In the genomic region with DNA sequence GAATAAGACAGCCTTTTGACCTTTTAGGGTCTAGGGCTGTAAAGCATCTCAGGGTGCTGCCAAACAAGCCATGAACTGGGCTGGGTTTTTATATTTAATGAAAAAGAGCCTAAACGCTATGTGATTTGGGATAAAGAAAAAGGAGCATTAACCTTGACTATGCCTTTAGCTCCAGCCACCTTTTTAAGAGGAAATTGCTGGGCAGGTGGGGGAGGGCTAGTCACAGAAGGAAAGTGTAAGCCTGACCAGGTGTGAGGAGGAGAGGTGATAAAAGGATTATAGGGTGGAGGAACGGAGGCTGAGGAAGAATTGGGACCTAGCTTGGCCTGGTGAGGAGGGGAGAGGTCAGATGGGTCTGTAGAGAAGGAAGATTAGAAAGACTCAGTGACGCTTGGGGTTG, we compare ENCODE assay signal across 6 cellular contexts.
DNase-seq lines count a peak whose midpoint lies in the region; ATAC-seq, FAIRE-seq and TF ChIP-seq lines count a peak whose summit lies in the region.
"Not testable (repeated sequence)": the region's sequence is repeated elsewhere in the genome, so short reads cannot be mapped to it uniquely, and the experiment has no call there.

No MANE protein-coding gene starts in this region.

- not testable (repeated sequence) for TF ChIP-seq RAD21 in H1 (IDR thresholded peaks at IDR 0.05 in 1 of 2, conservative IDR thresholded peaks at IDR 0.05 in 1 of 2; ENCODE audit: low read depth in 2 of 2, low read length in 2 of 2)

- not testable (repeated sequence) for H3K27me3 ChIP-seq in GM23338 (ENCODE audit: insufficient read depth); HUES48 (ENCODE audit: control insufficient read depth, insufficient read depth, low read length); H1 (replicated peaks in 1 of 4; ENCODE audit: control insufficient read depth in 3 of 4, extremely low read depth in 1 of 4, insufficient read depth in 3 of 4, low read length in 3 of 4); iPS DF 6.9 (ENCODE audit: control insufficient read depth, insufficient read depth, low read length); iPS-20b (ENCODE audit: insufficient read depth, low read length)

- H2BK12ac ChIP-seq in H1 (ENCODE audit: low read depth, low read length) = not testable (repeated sequence)

- H3K4me1 ChIP-seq in GM23338 (ENCODE audit: insufficient read depth) (peaks cover 35% of the 10 kb centered on the region), HUES48 (ENCODE audit: control insufficient read depth, insufficient read depth, low read length) (peaks cover 21% of the 10 kb centered on the region)
- H3K4me1 ChIP-seq in H1 (replicated peaks in 1 of 4; ENCODE audit: control insufficient read depth in 3 of 4, insufficient read depth in 4 of 4, low read length in 3 of 4); iPS DF 6.9 (ENCODE audit: control insufficient read depth, insufficient read depth, low read length); iPS-20b (ENCODE audit: insufficient read depth, low read length): not testable (repeated sequence)

- TF ChIP-seq EP300 in H1 (IDR thresholded peaks at IDR 0.05; ENCODE audit: borderline replicate concordance in 1 of 2, low read depth in 2 of 2, low read length in 2 of 2) = not testable (repeated sequence)

- TF ChIP-seq CTCF in GM23338 (conservative IDR thresholded peaks at IDR 0.05; ENCODE audit: low read depth in 2 of 2); H1 (IDR thresholded peaks at IDR 0.05; ENCODE audit: control extremely low read depth in 1 of 3, insufficient read depth in 1 of 3, low read depth in 1 of 3, low read length in 3 of 3): not testable (repeated sequence)

- H2BK5ac ChIP-seq in H1 (ENCODE audit: low read depth, low read length) = 0 out of 2 replicates have a peak overlapping the region, but pooled peaks have one; percentile 52

- not testable (repeated sequence) for H3F3A ChIP-seq in GM23338 (replicated peaks; ENCODE audit: low read depth)

- not testable (repeated sequence) for H3K18ac ChIP-seq in H1 (ENCODE audit: extremely low read depth, low read length)

- H3K27ac Mint-ChIP-seq in GM23338 = not testable (repeated sequence)

- not testable (repeated sequence) for H3K79me2 ChIP-seq in GM23338 (replicated peaks; ENCODE audit: insufficient read depth); H1 (ENCODE audit: control insufficient read depth in 1 of 2, insufficient read depth in 2 of 2, low read length in 2 of 2)

- CTCF ChIA-PET in H1 (lab: Charles Lee; ENCODE audit: partially characterized antibody) = not testable (repeated sequence)

- 0 out of 2 replicates have a peak overlapping the region, but pooled peaks have one; percentile 18 for H3K9ac ChIP-seq in HUES48 (ENCODE audit: low read depth, low read length)
- H3K9ac ChIP-seq in H1 (replicated peaks in 1 of 4; ENCODE audit: extremely low read depth in 1 of 4, low read depth in 3 of 4, low read length in 3 of 4); iPS-20b (ENCODE audit: low read depth, low read length): not testable (repeated sequence)

- H3K4me1 Mint-ChIP-seq in GM23338 = peaks cover 41% of the 10 kb centered on the region

- peak overlapping the region; percentile 35; the same call in 1 of the 3 replicates for H3K4me3 Mint-ChIP-seq in GM23338

- not testable (repeated sequence) for FAIRE-seq in H1 (lab: Jason Lieb, UNC)

- not testable (repeated sequence) for H3K14ac ChIP-seq in H1 (ENCODE audit: insufficient read length)

- H2BK15ac ChIP-seq in H1 (ENCODE audit: low read length) = not testable (repeated sequence)

- not testable (repeated sequence) for H3K36me3 ChIP-seq in GM23338 (ENCODE audit: insufficient read depth); HUES48 (ENCODE audit: control insufficient read depth, insufficient read depth, low read length); H1 (ENCODE audit: control insufficient read depth in 2 of 4, insufficient read depth in 4 of 4, low read length in 3 of 4); iPS DF 6.9 (ENCODE audit: control insufficient read depth, insufficient read depth, low read length); iPS-20b (ENCODE audit: insufficient read depth, low read depth, low read length)

- TF ChIP-seq POLR2A in H1 (IDR thresholded peaks at IDR 0.05; ENCODE audit: control extremely low read depth in 1 of 2, low read depth in 2 of 2, low read length in 2 of 2) = not testable (repeated sequence)

- not testable (repeated sequence) for H3K56ac ChIP-seq in H1 (replicated peaks; ENCODE audit: insufficient read length, low read depth, low read length)

- H4K20me1 ChIP-seq in GM23338 (replicated peaks; ENCODE audit: insufficient read depth); H1 (replicated peaks in 1 of 2; ENCODE audit: control insufficient read depth in 1 of 2, insufficient read depth in 2 of 2, low read length in 2 of 2): not testable (repeated sequence)

- H3K9me3 Mint-ChIP-seq in GM23338 = peaks cover 16% of the 10 kb centered on the region

- DNase-seq in GM23338 (ENCODE audit: low spot score); H1 (ENCODE audit: low read depth in 1 of 2, low spot score in 2 of 2); iPS DF 6.9 (ENCODE audit: low read depth, low spot score): not testable (repeated sequence)
- peak; percentile 44 for DNase-seq in NCI-H82 (lab: John Stamatoyannopoulos, UW)

- H3K4me2 ChIP-seq in GM23338 = not testable (repeated sequence)
- peak overlapping the region in 1 of 2 experiments; percentile 74; a peak in 2 of 4 replicates for H3K4me2 ChIP-seq in H1 (ENCODE audit: insufficient read depth in 1 of 2, low read depth in 2 of 2, low read length in 2 of 2)

- H3K9me3 ChIP-seq in HUES48 (ENCODE audit: control insufficient read depth, insufficient read depth, low read length); H1 (ENCODE audit: insufficient read depth in 2 of 2, low read depth in 1 of 2, low read length in 1 of 2); iPS DF 6.9 (ENCODE audit: control insufficient read depth, insufficient read depth, low read length); iPS-20b (ENCODE audit: insufficient read depth, low read depth, low read length): not testable (repeated sequence)

- not testable (repeated sequence) for H2AFZ ChIP-seq in GM23338; H1 (ENCODE audit: low read length)

- H3K79me1 ChIP-seq in H1 (ENCODE audit: low read depth, low read length) = not testable (repeated sequence)

- H2AK5ac ChIP-seq in H1 (ENCODE audit: low read depth, low read length) = not testable (repeated sequence)

- H3K23me2 ChIP-seq in H1 (ENCODE audit: low read depth, low read length) = not testable (repeated sequence)

- H3K36me3 Mint-ChIP-seq in GM23338 (ENCODE audit: low read depth) = peaks cover 55% of the 10 kb centered on the region

- not testable (repeated sequence) for H4K8ac ChIP-seq in H1 (ENCODE audit: extremely low read depth, insufficient read depth, low read length)

- not testable (repeated sequence) for ATAC-seq in GM23338

- peaks cover 11% of the 10 kb centered on the region for H3K27me3 Mint-ChIP-seq in GM23338 (ENCODE audit: insufficient read depth, low read depth, poor library complexity)

- not testable (repeated sequence) for H4K5ac ChIP-seq in H1 (ENCODE audit: insufficient read length, low read depth, low read length)

- WGBS in H1 (ENCODE audit: extremely low coverage in 1 of 2, insufficient coverage in 1 of 2, insufficient read length in 1 of 2, insufficient replicate concordance in 2 of 2, low coverage in 1 of 2, low lambda C conversion rate in 2 of 2, missing lambda C conversion rate in 1 of 2), 2 experiments = 77% methylated on average over 3 of the region's 3 CpGs; no CpG with 5 or more reads in 1 of the 2 experiments
- WGBS in iPS DF 6.9 (ENCODE audit: insufficient coverage, insufficient read length) = no CpG with 5 or more reads among the region's 3 CpGs

- H4K91ac ChIP-seq in H1 (replicated peaks; ENCODE audit: insufficient read length, low read length) = not testable (repeated sequence)

- H3K4me3 ChIP-seq in GM23338 (peak overlapping the region; percentile 39; the same call in 1 of the 2 replicates), HUES48 (ENCODE audit: low read depth, low read length) (peak overlapping the region; percentile 61; the same call in 1 of the 2 replicates), H1 (ENCODE audit: extremely low read depth in 1 of 4, insufficient read depth in 2 of 4, low read depth in 3 of 4, low read length in 4 of 4) (peak overlapping the region in 1 of 4 experiments; percentile 34; a peak in 2 of 8 replicates), iPS DF 6.9 (ENCODE audit: low read length) (peak overlapping the region; percentile 44; the same call in 1 of the 2 replicates), iPS-20b (ENCODE audit: low read length) (peak overlapping the region; percentile 49; the same call in 1 of the 2 replicates)

- not testable (repeated sequence) for H3K4ac ChIP-seq in H1 (replicated peaks; ENCODE audit: insufficient read length, low read depth, low read length)

- H3K23ac ChIP-seq in H1 (ENCODE audit: insufficient read length) = not testable (repeated sequence)

- POLR2A ChIA-PET in H1 (lab: Charles Lee; ENCODE audit: partially characterized antibody) = interaction anchor here (0.8 kb wide), 1 partner anchor 12 kb away, joined by 3 read pairs; no protein-coding TSS in a partner anchor

- not testable (repeated sequence) for H3K9me2 ChIP-seq in GM23338 (ENCODE audit: insufficient read depth)

- not testable (repeated sequence) for H2BK20ac ChIP-seq in H1 (ENCODE audit: low read length)

- not testable (repeated sequence) for H3K27ac ChIP-seq in GM23338 (ENCODE audit: low read depth); HUES48 (ENCODE audit: low read depth, low read length); H1 (ENCODE audit: low read depth, low read length); iPS DF 6.9 (ENCODE audit: low read length); iPS-20b (ENCODE audit: low read length)

- H2BK120ac ChIP-seq in H1 (replicated peaks; ENCODE audit: low read depth, low read length) = not testable (repeated sequence)
